ENCODE assay signal across 23 cellular contexts in genomic region chr12:65818454-65819382, GRCh38. TPM values are rescaled to one million over a fixed set of nuclear protein-coding genes. Genes with fewer than 3 reads are reported as not detected.
A peak's percentile ranks its signal among the peaks of the same experiment; 100 is the strongest.
DNase-seq lines count a peak whose midpoint lies in the region; ATAC-seq and TF ChIP-seq lines count a peak whose summit lies in the region.
"Had no signal": no experiment of that assay in that cellular context is flagged by ENCODE, and none has a peak within 500 bp of the region (broad histone marks: within the 10 kb centered on the region; RNA-seq: fewer than 3 reads in every experiment).

No MANE protein-coding gene starts in this region.

- no peaks in the 10 kb centered on the region for H3K9me3 ChIP-seq in Panc1 (ENCODE audit: control insufficient read depth, insufficient read depth, low read depth, low read length)

- H3K36me3 ChIP-seq in Panc1 (ENCODE audit: control insufficient read depth, insufficient read depth, low read length), result no peaks in the 10 kb centered on the region

- no peak overlapping the region for H3K4me3 Mint-ChIP-seq in osteocyte (ENCODE audit: unreplicated experiment)
- H3K4me3 Mint-ChIP-seq: activated CD4-positive, alpha-beta T cell treated with anti-CD3 and anti-CD28 coated beads, Interleukin-2, amount 10 ng/mL, durations not matched to agents 24 days and 14 days; CD4-positive, CD25-positive, alpha-beta regulatory T cell; mesothelial cell of epicardium; natural killer cell treated with Interleukin-12 subunit alpha and Interleukin-12 subunit beta and Interleukin-15 and Interleukin-18, amount 100 ng/mL, for 72 hours had no signal

- peaks cover 14% of the 10 kb centered on the region for H3K4me1 Mint-ChIP-seq in osteocyte (ENCODE audit: unreplicated experiment)

- peak overlapping the region; percentile 58; the same call in 1 of the 2 replicates for H3K27ac ChIP-seq in Panc1 (ENCODE audit: low read length)
- H3K27ac ChIP-seq: coronary artery had no signal

- peaks cover 4% of the 10 kb centered on the region for H3K9me3 Mint-ChIP-seq in osteocyte (ENCODE audit: unreplicated experiment)
- H3K9me3 Mint-ChIP-seq: natural killer cell treated with Interleukin-12 subunit alpha and Interleukin-12 subunit beta and Interleukin-15 and Interleukin-18, amount 100 ng/mL, for 72 hours had no signal

- H3K27me3 ChIP-seq in Panc1 (ENCODE audit: control insufficient read depth, insufficient read depth, low read length), result no peaks in the 10 kb centered on the region

- BruUV-seq in Panc1 (replicated peaks; lab: Mats Ljungman, UMichigan), result no TSS peak

- in situ Hi-C loops in Panc1 (cut with HindIII; ENCODE audit: low pct_unique_long_range_greater_than_20kb, low sequenced_read_pairs), result no loop called here

- no peaks in the 10 kb centered on the region for H3K27me3 Mint-ChIP-seq in osteocyte (ENCODE audit: unreplicated experiment)

- peak; percentile 45 for DNase-seq in HCEC 1CT
- DNase-seq in Panc1 (ENCODE audit: low read depth, low spot score), result no peak
- peak; percentile 82 for DNase-seq in renal cortical epithelial cell (ENCODE audit: low read depth)
- no peak for DNase-seq in NCI-H1436 (lab: John Stamatoyannopoulos, UW)
- DNase-seq in osteocyte (ENCODE audit: extremely low spot score, unreplicated experiment), result no peak
- DNase-seq: activated CD4-positive, alpha-beta T cell treated with anti-CD3 and anti-CD28 coated beads, Interleukin-2, amount 10 ng/mL, durations not matched to agents 24 days and 14 days; CD4-positive, CD25-positive, alpha-beta regulatory T cell; DMS 273 treated with DMSO at 0.1 percent for 48 hours; left colon; NCI-H1417; NCI-H2107; NCI-H524 treated with DMSO at 0.1 percent for 48 hours; posterior cingulate gyrus; SHP77 treated with DMSO at 0.1 percent for 48 hours; stimulated activated CD4-positive, alpha-beta T cell treated with anti-CD3 and anti-CD28 coated beads, Interleukin-2, amount 100 ng/mL, for 24 hours; stimulated activated naive CD4-positive, alpha-beta T cell treated with Interleukin-2 at 50 U/mL for 16 hours had no signal

- POLR2A ChIA-PET in Panc1 (lab: Charles Lee), result no interaction called here

- no peak overlapping the region for H3K4me3 ChIP-seq in Panc1 (ENCODE audit: low read depth in 2 of 2, low read length in 2 of 2)
- H3K4me3 ChIP-seq: coronary artery, GM12878 had no signal

- peaks cover 24% of the 10 kb centered on the region for H3K4me1 ChIP-seq in Panc1 (ENCODE audit: control insufficient read depth, insufficient read depth, low read length)

- CTCF ChIA-PET in Panc1 (lab: Charles Lee), result no interaction called here

- H3K27ac Mint-ChIP-seq in osteocyte (ENCODE audit: unreplicated experiment), result no peak overlapping the region
- H3K27ac Mint-ChIP-seq: activated CD4-positive, alpha-beta T cell treated with anti-CD3 and anti-CD28 coated beads, Interleukin-2, amount 10 ng/mL, durations not matched to agents 24 days and 14 days; CD4-positive, CD25-positive, alpha-beta regulatory T cell; mesothelial cell of epicardium; natural killer cell treated with Interleukin-12 subunit alpha and Interleukin-12 subunit beta and Interleukin-15 and Interleukin-18, amount 100 ng/mL, for 72 hours had no signal

- no peaks in the 10 kb centered on the region for H3K36me3 Mint-ChIP-seq in osteocyte (ENCODE audit: unreplicated experiment)
- H3K36me3 Mint-ChIP-seq: CD4-positive, CD25-positive, alpha-beta regulatory T cell; natural killer cell treated with Interleukin-12 subunit alpha and Interleukin-12 subunit beta and Interleukin-15 and Interleukin-18, amount 100 ng/mL, for 72 hours had no signal

- no peak for ATAC-seq in Panc1
- peak; percentile 95 for ATAC-seq in esophagus mucosa
- no peak for ATAC-seq in GM21381 (IDR thresholded peaks at IDR 0.05; ENCODE audit: unreplicated experiment)
- ATAC-seq: GM12878; left colon; natural killer cell treated with Interleukin-12 subunit alpha and Interleukin-12 subunit beta and Interleukin-15 and Interleukin-18, amount 100 ng/mL, for 72 hours had no signal

- intact Hi-C loops in Panc1 (cut with micrococcal nuclease; ENCODE audit: unreplicated experiment), result no loop called here

- TF ChIP-seq CTCF in Panc1 (IDR thresholded peaks at IDR 0.05) (no peak), osteocyte (IDR thresholded peaks at IDR 0.05) (no peak)

RNA-seq across cellular contexts. Expression of gene HMGA2, which starts 5.6 kb away (rescaled TPM):
- total RNA-seq in Panc1 (2021; ENCODE audit: unreplicated experiment) (61.4 TPM), esophagus mucosa (3.3 TPM), renal cortical epithelial cell (18.3 and 32.1 TPM in 2 replicates), osteocyte (41.8 and 42.1 TPM in 2 replicates)
- 66.2 TPM for polyA plus RNA-seq in Panc1 (2012; ENCODE audit: insufficient read length)
- total RNA-seq: natural killer cell treated with Interleukin-12 subunit alpha and Interleukin-12 subunit beta and Interleukin-15 and Interleukin-18, amount 100 ng/mL, for 72 hours; T-helper 1 cell treated with Interleukin-12 subunit alpha and Interleukin-12 subunit beta and Interleukin-4 antibody, amounts not matched to agents 30 ng/mL and 1 ng/mL, for 36 hours had no signal
- polyA plus RNA-seq: CD4-positive, CD25-positive, alpha-beta regulatory T cell had no signal

Comparison
In these comparisons a context has a peak if more than half of its experiments do, and no peak if none do; other contexts are left out.
1. DNase-seq: peak in HCEC 1CT (single experiment) and renal cortical epithelial cell (single experiment); none in Panc1 (single experiment), NCI-H1436 (single experiment) and osteocyte (single experiment).